ENCODE assay signal across 21 cellular contexts in genomic region chr10:48274636-48275035, GRCh38. TPM values are rescaled to one million over a fixed set of nuclear protein-coding genes. Genes with fewer than 3 reads are reported as not detected.
DNase-seq lines count a peak whose midpoint lies in the region; ATAC-seq and TF ChIP-seq lines count a peak whose summit lies in the region.
"Had no signal": no experiment of that assay in that cellular context is flagged by ENCODE, and none has a peak within 500 bp of the region (broad histone marks: within the 10 kb centered on the region; RNA-seq: fewer than 3 reads in every experiment).

FRMPD2 (minus strand) TSS chr10:48274696; CDS start chr10:48274567, 129 bp downstream.

- ATAC-seq in GM18868 (IDR thresholded peaks at IDR 0.05; ENCODE audit: unreplicated experiment), result no peak
- ATAC-seq in activated naive CD8-positive, alpha-beta T cell treated with anti-CD3 and anti-CD28 coated beads, Interleukin-2, amount 50 U/mL, for 24 hours, result no peak
- ATAC-seq: HCT116, upper lobe of right lung had no signal

- no peak within 1 kb of the TSS for H3K27ac Mint-ChIP-seq in activated naive CD8-positive, alpha-beta T cell treated with anti-CD3 and anti-CD28 coated beads, Interleukin-2, amount 50 U/mL, for 24 hours
- no peak within 1 kb of the TSS for H3K27ac Mint-ChIP-seq in progenitor cell of endocrine pancreas
- H3K27ac Mint-ChIP-seq: activated CD4-positive, alpha-beta T cell treated with anti-CD3 and anti-CD28 coated beads, Interleukin-2, amount 10 ng/mL, durations not matched to agents 24 days and 14 days; CD4-positive, CD25-positive, alpha-beta regulatory T cell; stimulated activated naive CD8-positive, alpha-beta T cell treated with anti-CD3 and anti-CD28 coated beads, Interleukin-15, Interleukin-2, amounts not matched to agents 100 ng/mL and 50 ng/mL, for 24 hours had no signal

- no peak for TF ChIP-seq CTCF in progenitor cell of endocrine pancreas (IDR thresholded peaks at IDR 0.05; ENCODE audit: unreplicated experiment)

- peaks cover 9% of the 10 kb centered on the region for H3K27me3 Mint-ChIP-seq in activated naive CD8-positive, alpha-beta T cell treated with anti-CD3 and anti-CD28 coated beads, Interleukin-2, amount 50 U/mL, for 24 hours
- H3K27me3 Mint-ChIP-seq in progenitor cell of endocrine pancreas, result peaks cover 15% of the 10 kb centered on the region
- H3K27me3 Mint-ChIP-seq: activated CD4-positive, alpha-beta T cell treated with anti-CD3 and anti-CD28 coated beads, Interleukin-2, amount 10 ng/mL, durations not matched to agents 24 days and 14 days had no signal

- no peaks in the 10 kb centered on the region for H3K9me3 Mint-ChIP-seq in activated naive CD8-positive, alpha-beta T cell treated with anti-CD3 and anti-CD28 coated beads, Interleukin-2, amount 50 U/mL, for 24 hours
- peaks cover 10% of the 10 kb centered on the region for H3K9me3 Mint-ChIP-seq in progenitor cell of endocrine pancreas (ENCODE audit: low read depth)
- H3K9me3 Mint-ChIP-seq: stimulated activated naive CD8-positive, alpha-beta T cell treated with anti-CD3 and anti-CD28 coated beads, Interleukin-15, Interleukin-2, amounts not matched to agents 100 ng/mL and 50 ng/mL, for 24 hours had no signal

- no peak within 1 kb of the TSS for H3K4me3 Mint-ChIP-seq in activated naive CD8-positive, alpha-beta T cell treated with anti-CD3 and anti-CD28 coated beads, Interleukin-2, amount 50 U/mL, for 24 hours
- H3K4me3 Mint-ChIP-seq in progenitor cell of endocrine pancreas (ENCODE audit: low read depth), result no peak within 1 kb of the TSS
- H3K4me3 Mint-ChIP-seq: activated CD4-positive, alpha-beta T cell treated with anti-CD3 and anti-CD28 coated beads, Interleukin-2, amount 10 ng/mL, durations not matched to agents 24 days and 14 days; CD4-positive, CD25-positive, alpha-beta regulatory T cell; stimulated activated naive CD8-positive, alpha-beta T cell treated with anti-CD3 and anti-CD28 coated beads, Interleukin-15, Interleukin-2, amounts not matched to agents 100 ng/mL and 50 ng/mL, for 24 hours had no signal

- H3K36me3 Mint-ChIP-seq in activated naive CD8-positive, alpha-beta T cell treated with anti-CD3 and anti-CD28 coated beads, Interleukin-2, amount 50 U/mL, for 24 hours (ENCODE audit: low read depth), result no peaks in the 10 kb centered on the region
- H3K36me3 Mint-ChIP-seq in progenitor cell of endocrine pancreas (ENCODE audit: insufficient read depth), result no peaks in the 10 kb centered on the region
- H3K36me3 Mint-ChIP-seq: CD4-positive, CD25-positive, alpha-beta regulatory T cell had no signal

- no peaks in the 10 kb centered on the region for H3K4me1 Mint-ChIP-seq in activated naive CD8-positive, alpha-beta T cell treated with anti-CD3 and anti-CD28 coated beads, Interleukin-2, amount 50 U/mL, for 24 hours
- peaks cover 9% of the 10 kb centered on the region for H3K4me1 Mint-ChIP-seq in progenitor cell of endocrine pancreas (ENCODE audit: low read depth)
- H3K4me1 Mint-ChIP-seq: activated CD4-positive, alpha-beta T cell treated with anti-CD3 and anti-CD28 coated beads, Interleukin-2, amount 10 ng/mL, durations not matched to agents 24 days and 14 days; CD4-positive, CD25-positive, alpha-beta regulatory T cell had no signal

- DNase-seq in AG20443 (ENCODE audit: low spot score), result peak; percentile 5
- peak; percentile 48 for DNase-seq in DMS79 treated with DMSO at 0.1 percent for 48 hours (lab: John Stamatoyannopoulos, UW)
- peak; percentile 56 for DNase-seq in SK-N-DZ (ENCODE audit: low spot score)
- peak; percentile 28 for DNase-seq in iPS-NIHi7 (ENCODE audit: extremely low spot score)
- no peak for DNase-seq in activated naive CD8-positive, alpha-beta T cell treated with anti-CD3 and anti-CD28 coated beads, Interleukin-2, amount 50 U/mL, for 24 hours
- DNase-seq in progenitor cell of endocrine pancreas (ENCODE audit: low spot score, unreplicated experiment), result no peak
- DNase-seq in NCI-H2081 treated with DMSO at 0.1 percent for 48 hours (lab: John Stamatoyannopoulos, UW), result no peak
- DNase-seq: activated CD4-positive, alpha-beta T cell treated with anti-CD3 and anti-CD28 coated beads, Interleukin-2, amount 10 ng/mL, durations not matched to agents 24 days and 14 days; activated CD8-positive, alpha-beta memory T cell treated with anti-CD3 and anti-CD28 coated beads, Interleukin-2, amount 50 U/mL, for 4 hours; activated gamma-delta T cell; CD4-positive, CD25-positive, alpha-beta regulatory T cell; cerebellar nuclear complex; Karpas-422; NCI-H1092; NCI-H345; stimulated activated CD4-positive, alpha-beta T cell treated with anti-CD3 and anti-CD28 coated beads, Interleukin-1b, Interleukin-23, amount 100 ng/mL, for 48 hours; upper lobe of right lung had no signal

RNA-seq across cellular contexts. Expression of gene FRMPD2, which starts in this region (rescaled TPM):
- not detected in 2 replicates for polyA plus RNA-seq in SK-N-DZ (2014; cell fraction: cytosol; rRNA removed)
- 0.09 TPM in 1 of 2 replicates, not detected in the other for polyA plus RNA-seq in SK-N-DZ (2014; cell fraction: nucleus; rRNA removed)
- 1.2 and 2.1 TPM in 2 replicates for total RNA-seq in progenitor cell of endocrine pancreas
- total RNA-seq: activated CD4-positive, alpha-beta T cell treated with anti-CD3 and anti-CD28 coated beads, Interleukin-2, amount 10 ng/mL, durations not matched to agents 24 days and 14 days; CD4-positive, CD25-positive, alpha-beta regulatory T cell; omental fat pad; upper lobe of right lung had no signal
- polyA plus RNA-seq: CD4-positive, CD25-positive, alpha-beta regulatory T cell had no signal

Comparison
In these comparisons a context has a peak if more than half of its experiments do, and no peak if none do; other contexts are left out.
1. DNase-seq: peak in AG20443 (single experiment), DMS79 treated with DMSO at 0.1 percent for 48 hours (single experiment), SK-N-DZ (single experiment) and iPS-NIHi7 (single experiment); none in activated naive CD8-positive, alpha-beta T cell treated with anti-CD3 and anti-CD28 coated beads, Interleukin-2, amount 50 U/mL, for 24 hours (single experiment), progenitor cell of endocrine pancreas (single experiment) and NCI-H2081 treated with DMSO at 0.1 percent for 48 hours (single experiment).